Comparison of ENCODE assay signal across 8 cellular contexts in the genomic region with DNA sequence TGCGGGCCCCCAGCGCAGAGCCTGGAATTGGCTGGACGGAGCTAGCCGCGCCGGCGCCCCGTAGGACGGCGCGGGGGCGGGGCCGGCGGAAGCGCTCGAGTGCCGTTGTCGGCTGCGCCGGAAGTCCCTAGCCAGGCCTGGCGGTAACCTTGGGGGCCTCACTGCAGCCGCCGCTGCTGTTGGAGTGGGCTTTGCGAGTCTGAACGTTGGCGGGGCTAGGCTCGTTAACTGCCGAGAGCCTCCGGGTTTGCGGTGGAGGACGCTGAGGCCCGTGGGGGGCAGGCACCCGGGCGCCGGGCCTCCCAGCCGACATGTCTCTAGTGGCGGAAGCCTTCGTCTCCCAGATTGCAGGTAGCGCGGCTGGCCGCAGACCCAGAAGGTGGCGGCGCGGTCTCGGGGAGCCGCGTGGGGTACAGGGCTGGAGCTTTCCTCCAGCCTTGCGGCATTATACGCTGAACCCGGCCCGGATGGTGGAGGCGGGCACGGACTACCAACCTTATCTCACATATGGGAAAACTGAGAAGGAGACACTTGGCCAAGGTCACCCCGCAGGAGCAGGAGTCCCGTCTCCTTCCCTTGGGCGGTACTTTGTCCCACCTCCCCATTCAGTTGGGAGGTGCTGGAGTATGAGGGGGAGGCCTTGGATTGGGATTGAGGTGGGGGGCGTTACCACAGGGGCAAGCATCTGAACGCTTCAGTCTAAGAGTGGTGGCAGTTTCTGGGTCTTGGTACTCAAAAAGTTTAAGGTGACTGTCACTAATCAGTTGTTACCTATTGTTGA. TPM values are rescaled to one million over a fixed set of nuclear protein-coding genes. Genes with fewer than 3 reads are reported as not detected.
DNase-seq lines count a peak whose midpoint lies in the region; ATAC-seq and TF ChIP-seq lines count a peak whose summit lies in the region.

A gene (plus strand): TSS at position 124 of the 781 bp plus-strand sequence. CDS start 188 bp downstream, at position 312.

- peak; percentile 96 for ATAC-seq in activated CD8-positive, alpha-beta memory T cell treated with anti-CD3 and anti-CD28 coated beads, Interleukin-2, amount 10 ng/mL, durations not matched to agents 7 days and 5 days

- peak within 1 kb of the TSS; percentile 99 for H3K4me3 Mint-ChIP-seq in Caco-2 (ENCODE audit: unreplicated experiment)
- H3K4me3 Mint-ChIP-seq in activated CD8-positive, alpha-beta memory T cell treated with anti-CD3 and anti-CD28 coated beads, Interleukin-2, amount 10 ng/mL, durations not matched to agents 7 days and 5 days: peak within 1 kb of the TSS; percentile 95
- H3K4me3 Mint-ChIP-seq in endodermal cell: peak within 1 kb of the TSS; percentile 96
- H3K4me3 Mint-ChIP-seq in mesothelial cell of epicardium: peak within 1 kb of the TSS; percentile 98

- WGBS in endodermal cell (ENCODE audit: insufficient coverage in 1 of 2, insufficient read length in 1 of 2), 2 experiments: 0% methylated on average over 15 to 58 of the region's 58 CpGs

- peak within 1 kb of the TSS; percentile 83 for H3K4me3 ChIP-seq in Caco-2 (ENCODE audit: low read depth, low read length)
- H3K4me3 ChIP-seq in NT2/D1 (ENCODE audit: insufficient read length, low read depth): peak within 1 kb of the TSS; percentile 92
- peak within 1 kb of the TSS; percentile 99 for H3K4me3 ChIP-seq in endodermal cell (ENCODE audit: low read length)

- no TSS peak for BruUV-seq in Caco-2 (replicated peaks; lab: Mats Ljungman, UMichigan)

- H3K27ac Mint-ChIP-seq in Caco-2 (ENCODE audit: unreplicated experiment): peak within 1 kb of the TSS; percentile 94
- H3K27ac Mint-ChIP-seq in activated CD8-positive, alpha-beta memory T cell treated with anti-CD3 and anti-CD28 coated beads, Interleukin-2, amount 10 ng/mL, durations not matched to agents 7 days and 5 days: peak within 1 kb of the TSS; percentile 87
- peak within 1 kb of the TSS; percentile 93 for H3K27ac Mint-ChIP-seq in endodermal cell
- peak within 1 kb of the TSS; percentile 99 for H3K27ac Mint-ChIP-seq in mesothelial cell of epicardium

- peak within 1 kb of the TSS; percentile 65 for H3K27ac ChIP-seq in endodermal cell (ENCODE audit: low read depth, low read length)

- TF ChIP-seq CTCF in Caco-2 (IDR thresholded peaks at IDR 0.05; ENCODE audit: insufficient read depth in 1 of 2, low read depth in 1 of 2, low read length in 1 of 2, severe bottlenecking in 1 of 2, unreplicated experiment in 1 of 2): peak in 1 of 2 experiments; percentile 31
- TF ChIP-seq CTCF in GM20000 (IDR thresholded peaks at IDR 0.05; ENCODE audit: extremely low read depth, missing control alignments): no peak
- TF ChIP-seq CTCF in endodermal cell (conservative IDR thresholded peaks at IDR 0.05): peak; percentile 33
- TF ChIP-seq CTCF in mesothelial cell of epicardium (IDR thresholded peaks at IDR 0.05; ENCODE audit: unreplicated experiment): no peak

- intact Hi-C loops in Caco-2 (cut with micrococcal nuclease; ENCODE audit: unreplicated experiment): no loop called here

- peaks cover 11% of the 10 kb centered on the region; the same call in 1 of the 2 replicates for H3K4me1 ChIP-seq in Caco-2
- H3K4me1 ChIP-seq in NT2/D1 (ENCODE audit: insufficient read depth, insufficient read length): no peaks in the 10 kb centered on the region
- H3K4me1 ChIP-seq in endodermal cell (ENCODE audit: control insufficient read depth, insufficient read depth, low read length): peaks cover 4% of the 10 kb centered on the region

- CTCF ChIA-PET in Caco-2 (lab: Charles Lee): interaction anchor here (0.5 to 0.6 kb wide), 3 partner anchors 112 to 1124 kb away, joined by 3 to 6 read pairs (median 3); no protein-coding TSS in a partner anchor
- CTCF ChIA-PET in activated CD8-positive, alpha-beta memory T cell treated with anti-CD3 and anti-CD28 coated beads, Interleukin-2, amount 10 ng/mL, durations not matched to agents 7 days and 5 days (lab: Charles Lee): interaction anchor here (1.0 to 1.3 kb wide), 2 partner anchors 24 to 186 kb away, joined by 4 read pairs; no protein-coding TSS in a partner anchor

- peak; percentile 77 to 86 for DNase-seq in Caco-2
- peak; percentile 85 for DNase-seq in GM20000 (ENCODE audit: low spot score)
- DNase-seq in HT1080 (ENCODE audit: low read depth): peak; percentile 79
- DNase-seq in NT2/D1 (ENCODE audit: low read depth, low spot score): peak; percentile 60
- DNase-seq in activated CD8-positive, alpha-beta memory T cell treated with anti-CD3 and anti-CD28 coated beads, Interleukin-2, amount 10 ng/mL, durations not matched to agents 7 days and 5 days: peak; percentile 80
- peak; percentile 92 for DNase-seq in endodermal cell
- DNase-seq in mesothelial cell of epicardium (ENCODE audit: low spot score in 2 of 2, unreplicated experiment in 2 of 2): peak; percentile 61 to 85
- DNase-seq in stimulated activated CD8-positive, alpha-beta memory T cell treated with anti-CD3 and anti-CD28 coated beads, Interleukin-2, amount 100 ng/mL, for 1 hour (ENCODE audit: low read depth in 2 of 2): peak; percentile 32 to 47

- H3K36me3 ChIP-seq in Caco-2 (ENCODE audit: control insufficient read depth, insufficient read depth, low read length) (no peaks in the 10 kb centered on the region), NT2/D1 (ENCODE audit: insufficient read depth, insufficient read length, low read length) (no peaks in the 10 kb centered on the region), endodermal cell (ENCODE audit: control insufficient read depth, insufficient read depth, low read length) (no peaks in the 10 kb centered on the region)

- no peaks in the 10 kb centered on the region for H3K27me3 ChIP-seq in Caco-2 (replicated peaks; ENCODE audit: control insufficient read depth, insufficient read depth, low read length)
- peaks cover 6% of the 10 kb centered on the region for H3K27me3 ChIP-seq in NT2/D1 (ENCODE audit: insufficient read depth, insufficient read length)
- H3K27me3 ChIP-seq in endodermal cell (ENCODE audit: control insufficient read depth, insufficient read depth, low read length, poor library complexity, severe bottlenecking): no peaks in the 10 kb centered on the region

- peak within 1 kb of the TSS; percentile 96 for H3K9ac ChIP-seq in NT2/D1 (ENCODE audit: insufficient read length, low read depth)
- peak within 1 kb of the TSS; percentile 84 for H3K9ac ChIP-seq in endodermal cell (ENCODE audit: extremely low read depth, low read length, poor library complexity, severe bottlenecking)

- no peaks in the 10 kb centered on the region for H3K36me3 Mint-ChIP-seq in Caco-2 (ENCODE audit: insufficient read depth, unreplicated experiment)
- H3K36me3 Mint-ChIP-seq in activated CD8-positive, alpha-beta memory T cell treated with anti-CD3 and anti-CD28 coated beads, Interleukin-2, amount 10 ng/mL, durations not matched to agents 7 days and 5 days: no peaks in the 10 kb centered on the region
- H3K36me3 Mint-ChIP-seq in endodermal cell (ENCODE audit: low read depth): peaks cover 6% of the 10 kb centered on the region
- H3K36me3 Mint-ChIP-seq in mesothelial cell of epicardium: no peaks in the 10 kb centered on the region

- H3K4me1 Mint-ChIP-seq in Caco-2 (ENCODE audit: low read depth, unreplicated experiment) (no peaks in the 10 kb centered on the region), endodermal cell (peaks cover 5% of the 10 kb centered on the region), mesothelial cell of epicardium (peaks cover 13% of the 10 kb centered on the region)
- peaks cover 16% of the 10 kb centered on the region for H3K4me1 Mint-ChIP-seq in activated CD8-positive, alpha-beta memory T cell treated with anti-CD3 and anti-CD28 coated beads, Interleukin-2, amount 10 ng/mL, durations not matched to agents 7 days and 5 days

- H3K9me3 ChIP-seq in Caco-2: no peaks in the 10 kb centered on the region
- H3K9me3 ChIP-seq in NT2/D1 (ENCODE audit: insufficient read depth, low read length): no peaks in the 10 kb centered on the region
- no peaks in the 10 kb centered on the region for H3K9me3 ChIP-seq in endodermal cell (ENCODE audit: control insufficient read depth, low read length)

- POLR2A ChIA-PET in Caco-2 (lab: Charles Lee): interaction anchor here (0.6 kb wide), 2 partner anchors 46 to 942 kb away, joined by 3 read pairs; no protein-coding TSS in a partner anchor

- no peaks in the 10 kb centered on the region for H3K27me3 Mint-ChIP-seq in Caco-2 (ENCODE audit: insufficient read depth, unreplicated experiment)
- H3K27me3 Mint-ChIP-seq in activated CD8-positive, alpha-beta memory T cell treated with anti-CD3 and anti-CD28 coated beads, Interleukin-2, amount 10 ng/mL, durations not matched to agents 7 days and 5 days: no peaks in the 10 kb centered on the region
- peaks cover 10% of the 10 kb centered on the region for H3K27me3 Mint-ChIP-seq in endodermal cell (ENCODE audit: insufficient read depth)
- peaks cover 19% of the 10 kb centered on the region for H3K27me3 Mint-ChIP-seq in mesothelial cell of epicardium (ENCODE audit: low read depth)

- H3K9me3 Mint-ChIP-seq in Caco-2 (ENCODE audit: unreplicated experiment): no peaks in the 10 kb centered on the region
- no peaks in the 10 kb centered on the region for H3K9me3 Mint-ChIP-seq in activated CD8-positive, alpha-beta memory T cell treated with anti-CD3 and anti-CD28 coated beads, Interleukin-2, amount 10 ng/mL, durations not matched to agents 7 days and 5 days (ENCODE audit: low read depth)
- H3K9me3 Mint-ChIP-seq in endodermal cell: no peaks in the 10 kb centered on the region
- H3K9me3 Mint-ChIP-seq in mesothelial cell of epicardium: no peaks in the 10 kb centered on the region

RNA-seq across cellular contexts. Expression of the gene that starts here (rescaled TPM):
- total RNA-seq in Caco-2 (2022) (33.3 and 33.7 TPM in 2 replicates), endodermal cell (10 to 100 TPM; 34.1 to 42.3 TPM), mesothelial cell of epicardium (28.8 to 33.2 TPM (median 29.9 TPM) in 3 replicates)
- total RNA-seq in HT1080 (2014; rRNA removed; shearing (Covaris generic)): 133 and 153 TPM in 2 replicates
- 54.8 and 64.4 TPM in 2 replicates for polyA plus RNA-seq in HT1080 (2015; cell fraction: cytosol; rRNA removed)
- 34.9 and 35.3 TPM in 2 replicates for polyA plus RNA-seq in HT1080 (2015; cell fraction: nucleus; rRNA removed)
- 10 to 100 TPM; 12.2 to 14.8 TPM for total RNA-seq in activated CD8-positive, alpha-beta memory T cell treated with anti-CD3 and anti-CD28 coated beads, Interleukin-2, amount 10 ng/mL, durations not matched to agents 7 days and 5 days
- 46.3 TPM for polyA plus RNA-seq in endodermal cell (2013, experiment 1 of 2)
- polyA plus RNA-seq in endodermal cell (2013, experiment 2 of 2): 42.6 TPM

Comparison
In these comparisons a context has a peak if more than half of its experiments do, and no peak if none do; other contexts are left out.
1. Peak in every context shown above with its lines: DNase-seq, ATAC-seq, H3K4me3 ChIP-seq and H3K27ac ChIP-seq.
2. DNase-seq: peak in every context shown above with its lines; median percentile 92 in endodermal cell; 85 in GM20000; 82 in Caco-2; 80 in activated CD8-positive, alpha-beta memory T cell treated with anti-CD3 and anti-CD28 coated beads, Interleukin-2, amount 10 ng/mL, durations not matched to agents 7 days and 5 days; 79 in HT1080; 73 in mesothelial cell of epicardium; 60 in NT2/D1; 40 in stimulated activated CD8-positive, alpha-beta memory T cell treated with anti-CD3 and anti-CD28 coated beads, Interleukin-2, amount 100 ng/mL, for 1 hour.